1 cellular context compared by ENCODE assay signal in genomic region chr6:157787080-157787479, GRCh38.
A peak's percentile ranks its signal among the peaks of the same experiment; 100 is the strongest.
TF ChIP-seq lines count a peak whose summit lies in the region.

No MANE protein-coding gene starts in this region.

TF ChIP-seq in HepG2, 621 proteins besides CTCF, POLR2A, EP300 and RAD21 (continued from another document and continues in another):
- TF ChIP-seq, protein P1, sequence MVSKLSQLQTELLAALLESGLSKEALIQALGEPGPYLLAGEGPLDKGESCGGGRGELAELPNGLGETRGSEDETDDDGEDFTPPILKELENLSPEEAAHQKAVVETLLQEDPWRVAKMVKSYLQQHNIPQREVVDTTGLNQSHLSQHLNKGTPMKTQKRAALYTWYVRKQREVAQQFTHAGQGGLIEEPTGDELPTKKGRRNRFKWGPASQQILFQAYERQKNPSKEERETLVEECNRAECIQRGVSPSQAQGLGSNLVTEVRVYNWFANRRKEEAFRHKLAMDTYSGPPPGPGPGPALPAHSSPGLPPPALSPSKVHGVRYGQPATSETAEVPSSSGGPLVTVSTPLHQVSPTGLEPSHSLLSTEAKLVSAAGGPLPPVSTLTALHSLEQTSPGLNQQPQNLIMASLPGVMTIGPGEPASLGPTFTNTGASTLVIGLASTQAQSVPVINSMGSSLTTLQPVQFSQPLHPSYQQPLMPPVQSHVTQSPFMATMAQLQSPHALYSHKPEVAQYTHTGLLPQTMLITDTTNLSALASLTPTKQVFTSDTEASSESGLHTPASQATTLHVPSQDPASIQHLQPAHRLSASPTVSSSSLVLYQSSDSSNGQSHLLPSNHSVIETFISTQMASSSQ (IDR thresholded peaks at IDR 0.05; ENCODE audit: low read depth): no peak
- TF ChIP-seq, protein P1 (CRISPR knock-in tag; IDR thresholded peaks at IDR 0.05; ENCODE audit: borderline replicate concordance): no peak
- no peak for TF ChIP-seq PRDM4 (CRISPR knock-in tag; IDR thresholded peaks at IDR 0.05; ENCODE audit: borderline replicate concordance)
- no peak for TF ChIP-seq SMAD9 (CRISPR knock-in tag; IDR thresholded peaks at IDR 0.05)
- TF ChIP-seq, protein P2, sequence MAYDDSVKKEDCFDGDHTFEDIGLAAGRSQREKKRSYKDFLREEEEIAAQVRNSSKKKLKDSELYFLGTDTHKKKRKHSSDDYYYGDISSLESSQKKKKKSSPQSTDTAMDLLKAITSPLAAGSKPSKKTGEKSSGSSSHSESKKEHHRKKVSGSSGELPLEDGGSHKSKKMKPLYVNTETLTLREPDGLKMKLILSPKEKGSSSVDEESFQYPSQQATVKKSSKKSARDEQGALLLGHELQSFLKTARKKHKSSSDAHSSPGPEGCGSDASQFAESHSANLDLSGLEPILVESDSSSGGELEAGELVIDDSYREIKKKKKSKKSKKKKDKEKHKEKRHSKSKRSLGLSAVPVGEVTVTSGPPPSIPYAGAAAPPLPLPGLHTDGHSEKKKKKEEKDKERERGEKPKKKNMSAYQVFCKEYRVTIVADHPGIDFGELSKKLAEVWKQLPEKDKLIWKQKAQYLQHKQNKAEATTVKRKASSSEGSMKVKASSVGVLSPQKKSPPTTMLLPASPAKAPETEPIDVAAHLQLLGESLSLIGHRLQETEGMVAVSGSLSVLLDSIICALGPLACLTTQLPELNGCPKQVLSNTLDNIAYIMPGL (CRISPR knock-in tag; IDR thresholded peaks at IDR 0.05; ENCODE audit: borderline replicate concordance in 1 of 2, low read depth in 1 of 2): no peak
- no peak for TF ChIP-seq PHF5A (CRISPR knock-in tag; IDR thresholded peaks at IDR 0.05; ENCODE audit: low read depth, unreplicated experiment)
- no peak for TF ChIP-seq BORCS8-MEF2B (CRISPR knock-in tag; IDR thresholded peaks at IDR 0.05)
- TF ChIP-seq POGZ (CRISPR knock-in tag; IDR thresholded peaks at IDR 0.05): peak; percentile 75
- TF ChIP-seq FIP1L1 (IDR thresholded peaks at IDR 0.05; ENCODE audit: borderline replicate concordance, insufficient read depth, low read depth, low read length): no peak
- peak; percentile 93 for TF ChIP-seq HNF4A (CRISPR knock-in tag; IDR thresholded peaks at IDR 0.05)
- no peak for TF ChIP-seq CC2D1A (CRISPR knock-in tag; IDR thresholded peaks at IDR 0.05)
- TF ChIP-seq RXRB (CRISPR knock-in tag; IDR thresholded peaks at IDR 0.05; ENCODE audit: borderline replicate concordance): no peak
- TF ChIP-seq ZNF672 (CRISPR knock-in tag; IDR thresholded peaks at IDR 0.05): no peak
- TF ChIP-seq NFIC (IDR thresholded peaks at IDR 0.05; ENCODE audit: low read length): no peak
- TF ChIP-seq ZNF552 (CRISPR knock-in tag; IDR thresholded peaks at IDR 0.05; ENCODE audit: borderline replicate concordance): no peak
- TF ChIP-seq ONECUT2 (CRISPR knock-in tag; IDR thresholded peaks at IDR 0.05): no peak
- TF ChIP-seq, protein P3, sequence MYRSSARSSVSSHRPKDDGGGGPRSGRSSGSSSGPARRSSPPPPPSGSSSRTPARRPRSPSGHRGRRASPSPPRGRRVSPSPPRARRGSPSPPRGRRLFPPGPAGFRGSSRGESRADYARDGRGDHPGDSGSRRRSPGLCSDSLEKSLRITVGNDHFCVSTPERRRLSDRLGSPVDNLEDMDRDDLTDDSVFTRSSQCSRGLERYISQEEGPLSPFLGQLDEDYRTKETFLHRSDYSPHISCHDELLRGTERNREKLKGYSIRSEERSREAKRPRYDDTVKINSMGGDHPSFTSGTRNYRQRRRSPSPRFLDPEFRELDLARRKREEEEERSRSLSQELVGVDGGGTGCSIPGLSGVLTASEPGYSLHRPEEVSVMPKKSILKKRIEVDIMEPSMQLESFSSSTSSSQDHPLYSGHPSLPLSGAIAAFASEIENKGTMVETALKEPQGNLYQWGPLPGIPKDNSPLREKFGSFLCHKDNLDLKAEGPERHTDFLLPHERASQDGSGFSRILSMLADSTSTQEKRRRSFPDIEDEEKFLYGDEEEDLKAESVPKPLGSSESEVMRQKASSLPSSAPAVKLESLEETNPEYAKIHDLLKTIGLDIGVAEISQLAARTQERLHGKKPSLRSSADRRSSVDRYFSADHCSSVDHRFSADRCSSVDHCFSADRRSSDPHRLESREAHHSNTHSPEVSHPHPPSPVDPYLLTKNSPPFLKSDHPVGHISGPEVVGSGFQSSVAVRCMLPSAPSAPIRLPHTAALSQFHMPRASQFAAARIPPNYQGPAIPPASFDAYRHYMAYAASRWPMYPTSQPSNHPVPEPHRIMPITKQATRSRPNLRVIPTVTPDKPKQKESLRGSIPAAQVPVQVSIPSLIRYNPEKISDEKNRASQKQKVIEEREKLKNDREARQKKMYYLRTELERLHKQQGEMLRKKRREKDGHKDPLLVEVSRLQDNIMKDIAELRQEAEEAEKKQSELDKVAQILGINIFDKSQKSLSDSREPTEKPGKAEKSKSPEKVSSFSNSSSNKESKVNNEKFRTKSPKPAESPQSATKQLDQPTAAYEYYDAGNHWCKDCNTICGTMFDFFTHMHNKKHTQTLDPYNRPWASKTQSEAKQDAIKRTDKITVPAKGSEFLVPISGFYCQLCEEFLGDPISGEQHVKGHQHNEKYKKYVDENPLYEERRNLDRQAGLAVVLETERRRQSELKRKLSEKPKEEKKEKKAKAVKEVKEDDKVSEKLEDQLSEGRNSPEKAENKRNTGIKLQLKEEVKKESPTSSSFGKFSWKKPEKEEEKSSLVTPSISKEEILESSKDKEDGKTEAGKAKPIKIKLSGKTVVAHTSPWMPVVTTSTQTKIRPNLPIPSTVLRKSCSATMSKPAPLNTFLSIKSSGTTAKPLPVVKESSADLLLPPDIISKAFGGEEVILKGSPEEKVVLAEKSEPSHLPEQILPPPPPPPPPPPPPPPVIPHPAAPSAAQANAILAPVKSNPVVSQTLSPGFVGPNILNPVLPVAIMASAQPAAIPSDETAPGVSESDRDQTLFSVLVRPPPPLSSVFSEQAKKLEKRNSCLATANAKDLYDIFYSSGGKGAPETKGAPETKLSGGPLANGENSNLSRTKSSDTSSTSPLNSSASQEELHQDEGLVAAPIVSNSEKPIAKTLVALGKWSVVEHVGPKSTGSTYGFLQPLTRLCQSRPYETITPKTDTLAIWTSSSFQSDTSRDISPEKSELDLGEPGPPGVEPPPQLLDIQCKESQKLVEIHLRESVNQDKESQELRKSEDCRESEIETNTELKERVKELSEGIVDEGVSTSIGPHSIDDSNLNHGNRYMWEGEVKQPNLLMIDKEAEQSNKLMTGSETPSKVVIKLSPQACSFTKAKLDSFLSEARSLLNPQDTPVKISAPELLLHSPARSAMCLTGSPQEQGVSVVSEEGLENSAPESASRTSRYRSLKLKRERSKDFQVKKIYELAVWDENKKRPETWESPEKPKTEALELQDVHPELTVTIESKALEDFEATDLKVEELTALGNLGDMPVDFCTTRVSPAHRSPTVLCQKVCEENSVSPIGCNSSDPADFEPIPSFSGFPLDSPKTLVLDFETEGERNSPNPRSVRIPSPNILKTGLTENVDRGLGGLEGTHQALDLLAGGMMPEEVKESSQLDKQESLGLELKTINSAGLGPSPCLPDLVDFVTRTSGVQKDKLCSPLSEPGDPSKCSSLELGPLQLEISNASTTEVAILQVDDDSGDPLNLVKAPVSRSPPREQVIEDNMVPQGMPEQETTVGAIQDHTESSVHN (CRISPR knock-in tag; IDR thresholded peaks at IDR 0.05): no peak
- TF ChIP-seq, protein P4, sequence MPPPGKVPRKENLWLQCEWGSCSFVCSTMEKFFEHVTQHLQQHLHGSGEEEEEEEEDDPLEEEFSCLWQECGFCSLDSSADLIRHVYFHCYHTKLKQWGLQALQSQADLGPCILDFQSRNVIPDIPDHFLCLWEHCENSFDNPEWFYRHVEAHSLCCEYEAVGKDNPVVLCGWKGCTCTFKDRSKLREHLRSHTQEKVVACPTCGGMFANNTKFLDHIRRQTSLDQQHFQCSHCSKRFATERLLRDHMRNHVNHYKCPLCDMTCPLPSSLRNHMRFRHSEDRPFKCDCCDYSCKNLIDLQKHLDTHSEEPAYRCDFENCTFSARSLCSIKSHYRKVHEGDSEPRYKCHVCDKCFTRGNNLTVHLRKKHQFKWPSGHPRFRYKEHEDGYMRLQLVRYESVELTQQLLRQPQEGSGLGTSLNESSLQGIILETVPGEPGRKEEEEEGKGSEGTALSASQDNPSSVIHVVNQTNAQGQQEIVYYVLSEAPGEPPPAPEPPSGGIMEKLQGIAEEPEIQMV (CRISPR knock-in tag; IDR thresholded peaks at IDR 0.05; ENCODE audit: low read depth): no peak
- TF ChIP-seq NR2F2 (IDR thresholded peaks at IDR 0.05; ENCODE audit: borderline replicate concordance, low read depth): no peak
- TF ChIP-seq GATAD2A (CRISPR knock-in tag; IDR thresholded peaks at IDR 0.05): peak; percentile 73
- TF ChIP-seq, protein P5, sequence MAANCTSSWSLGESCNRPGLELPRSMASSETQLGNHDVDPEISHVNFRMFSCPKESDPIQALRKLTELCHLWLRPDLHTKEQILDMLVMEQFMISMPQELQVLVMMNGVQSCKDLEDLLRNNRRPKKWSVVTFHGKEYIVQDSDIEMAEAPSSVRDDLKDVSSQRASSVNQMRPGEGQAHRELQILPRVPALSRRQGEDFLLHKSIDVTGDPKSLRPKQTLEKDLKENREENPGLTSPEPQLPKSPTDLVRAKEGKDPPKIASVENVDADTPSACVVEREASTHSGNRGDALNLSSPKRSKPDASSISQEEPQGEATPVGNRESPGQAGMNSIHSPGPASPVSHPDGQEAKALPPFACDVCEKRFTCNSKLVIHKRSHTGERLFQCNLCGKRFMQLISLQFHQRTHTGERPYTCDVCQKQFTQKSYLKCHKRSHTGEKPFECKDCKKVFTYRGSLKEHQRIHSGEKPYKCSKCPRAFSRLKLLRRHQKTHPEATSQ (CRISPR knock-in tag; IDR thresholded peaks at IDR 0.05; ENCODE audit: borderline replicate concordance): no peak
- no peak for TF ChIP-seq ZSCAN21 (CRISPR knock-in tag; IDR thresholded peaks at IDR 0.05; ENCODE audit: borderline replicate concordance)
- TF ChIP-seq ISL2 (CRISPR knock-in tag; IDR thresholded peaks at IDR 0.05): no peak
- no peak for TF ChIP-seq TMF1 (CRISPR knock-in tag; IDR thresholded peaks at IDR 0.05; ENCODE audit: low read depth)
- no peak for TF ChIP-seq ZSCAN22 (CRISPR knock-in tag; IDR thresholded peaks at IDR 0.05)
- no peak for TF ChIP-seq RERE (CRISPR knock-in tag; IDR thresholded peaks at IDR 0.05; ENCODE audit: low read depth)
- TF ChIP-seq KLF12 (CRISPR knock-in tag; IDR thresholded peaks at IDR 0.05; ENCODE audit: borderline replicate concordance): no peak
- TF ChIP-seq ZNF577 (CRISPR knock-in tag; IDR thresholded peaks at IDR 0.05; ENCODE audit: borderline replicate concordance, low read depth): no peak
- TF ChIP-seq MED13 (CRISPR knock-in tag; IDR thresholded peaks at IDR 0.05): no peak
- TF ChIP-seq ZSCAN30 (CRISPR knock-in tag; IDR thresholded peaks at IDR 0.05): no peak
- no peak for TF ChIP-seq ZSCAN9 (CRISPR knock-in tag; IDR thresholded peaks at IDR 0.05; ENCODE audit: borderline replicate concordance)
- TF ChIP-seq HDAC6 (IDR thresholded peaks at IDR 0.05; ENCODE audit: low read depth, low read length): no peak
- TF ChIP-seq ZSCAN25 (CRISPR knock-in tag; IDR thresholded peaks at IDR 0.05): no peak
